ENCODE assay signal across 8 cellular contexts in genomic region chr10:74585231-74586087, GRCh38.
DNase-seq lines count a peak whose midpoint lies in the region; ATAC-seq and TF ChIP-seq lines count a peak whose summit lies in the region.

No MANE protein-coding gene starts in this region.

- DNase-seq in Panc1 (ENCODE audit: low read depth, low spot score) (no peak), astrocyte of the hippocampus (ENCODE audit: low read depth, low spot score) (peak; percentile 42), medulla oblongata (ENCODE audit: extremely low spot score) (peak; percentile 41)
- DNase-seq in stimulated activated naive CD8-positive, alpha-beta T cell treated with anti-CD3 and anti-CD28 coated beads, Interleukin-15, Interleukin-2, amounts not matched to agents 100 U/mL and 50 U/mL, for 24 hours, result peak; percentile 35
- DNase-seq in NK-92 treated with Interleukin-12 subunit alpha and Interleukin-12 subunit beta, amount 100 ng/mL, for 24 hours (lab: John Stamatoyannopoulos, UW), result no peak

- in situ Hi-C loops in Panc1 (cut with HindIII; ENCODE audit: low pct_unique_long_range_greater_than_20kb, low sequenced_read_pairs), result no loop called here

- POLR2A ChIA-PET in Panc1 (lab: Charles Lee), result no interaction called here

- peak; percentile 70 for ATAC-seq in GM19043 (IDR thresholded peaks at IDR 0.05; ENCODE audit: low read depth, unreplicated experiment)
- peak; percentile 76 for ATAC-seq in HG03175 (IDR thresholded peaks at IDR 0.05; ENCODE audit: unreplicated experiment)
- 0 out of 2 replicates have a peak, but pooled peaks have one; percentile 58 for ATAC-seq in Panc1
- peak; percentile 83 for ATAC-seq in stimulated activated naive CD8-positive, alpha-beta T cell treated with anti-CD3 and anti-CD28 coated beads, Interleukin-15, Interleukin-2, amounts not matched to agents 100 U/mL and 50 U/mL, for 24 hours

- CTCF ChIA-PET in Panc1 (lab: Charles Lee), result no interaction called here

- intact Hi-C loops in Panc1 (cut with micrococcal nuclease; ENCODE audit: unreplicated experiment), result no loop called here

- H3K4me3 ChIP-seq in BLaER1, result peak overlapping the region; percentile 55
- H3K4me3 ChIP-seq in Panc1 (ENCODE audit: low read depth in 2 of 2, low read length in 2 of 2), result no peak overlapping the region

- BruUV-seq in Panc1 (replicated peaks; lab: Mats Ljungman, UMichigan), result no TSS peak

- peaks cover 72% of the 10 kb centered on the region for H3K4me1 ChIP-seq in BLaER1
- peaks cover 13% of the 10 kb centered on the region for H3K4me1 ChIP-seq in Panc1 (ENCODE audit: control insufficient read depth, insufficient read depth, low read length)

- H3K9me3 ChIP-seq in BLaER1 (peaks cover 16% of the 10 kb centered on the region), Panc1 (ENCODE audit: control insufficient read depth, insufficient read depth, low read depth, low read length) (no peaks in the 10 kb centered on the region)

- H4K20me1 ChIP-seq in BLaER1, result no peaks in the 10 kb centered on the region

- peak overlapping the region; percentile 67 for H3K9ac ChIP-seq in BLaER1

- H3K27ac ChIP-seq in BLaER1 (peak overlapping the region; percentile 79), Panc1 (ENCODE audit: low read length) (no peak overlapping the region)

- peak overlapping the region; percentile 81 for H3K4me2 ChIP-seq in BLaER1

- H3K27me3 ChIP-seq in BLaER1, result no peaks in the 10 kb centered on the region
- no peaks in the 10 kb centered on the region for H3K27me3 ChIP-seq in Panc1 (ENCODE audit: control insufficient read depth, insufficient read depth, low read length)

- H3K36me3 ChIP-seq in BLaER1, result peaks cover 4% of the 10 kb centered on the region; the same call in 1 of the 2 replicates
- 0 out of 2 replicates have a peak, but pooled peaks cover 2% of the 10 kb centered on the region for H3K36me3 ChIP-seq in Panc1 (ENCODE audit: control insufficient read depth, insufficient read depth, low read length)

- TF ChIP-seq CTCF in Panc1 (IDR thresholded peaks at IDR 0.05), result no peak

Comparison
In these comparisons a context has a peak if more than half of its experiments do, and no peak if none do; other contexts are left out.
1. DNase-seq: peak in astrocyte of the hippocampus (single experiment), medulla oblongata (single experiment) and stimulated activated naive CD8-positive, alpha-beta T cell treated with anti-CD3 and anti-CD28 coated beads, Interleukin-15, Interleukin-2, amounts not matched to agents 100 U/mL and 50 U/mL, for 24 hours (single experiment); none in Panc1 (single experiment) and NK-92 treated with Interleukin-12 subunit alpha and Interleukin-12 subunit beta, amount 100 ng/mL, for 24 hours (single experiment).
2. Peak in every context shown above with its lines, with median percentiles within 50 percentile points of each other: ATAC-seq.